Comparison of ENCODE assay signal across 8 cellular contexts in the genomic region with DNA sequence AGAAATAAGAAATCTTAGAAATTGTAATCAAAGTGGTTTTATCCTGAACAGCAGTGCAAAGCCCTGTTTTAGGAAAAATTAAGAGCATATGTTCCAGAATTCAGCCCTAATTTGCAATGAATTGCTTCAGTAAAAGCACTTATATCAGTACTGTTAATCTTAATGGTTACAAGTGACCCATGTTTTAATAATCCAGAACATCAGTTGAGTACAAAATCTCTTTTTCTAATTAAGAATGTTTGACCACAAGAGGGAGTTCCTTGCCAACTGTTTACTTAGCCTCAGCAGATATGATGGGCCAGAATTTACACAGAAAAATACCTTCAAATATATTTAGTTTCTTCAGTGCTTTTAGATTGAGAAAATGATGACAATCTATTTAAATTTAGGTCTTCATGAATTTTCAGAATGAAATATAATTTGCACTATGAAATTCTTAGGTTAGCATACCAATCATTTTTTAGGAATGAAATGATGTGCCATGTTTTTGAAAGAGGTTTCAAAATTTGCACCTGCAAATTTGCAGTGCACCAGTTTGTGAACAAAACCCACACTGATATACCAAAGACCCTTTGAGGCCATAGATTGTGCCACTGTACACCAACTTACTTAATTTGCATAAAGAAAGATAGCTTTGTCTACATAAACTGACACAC.
A peak's percentile ranks its signal among the peaks of the same experiment; 100 is the strongest.
DNase-seq lines count a peak whose midpoint lies in the region; ATAC-seq and TF ChIP-seq lines count a peak whose summit lies in the region.

No MANE protein-coding gene starts in this region.

- no peak overlapping the region for H3K27ac Mint-ChIP-seq in GM23338

- H3K9me3 ChIP-seq in BE2C, result no peaks in the 10 kb centered on the region
- no peaks in the 10 kb centered on the region for H3K9me3 ChIP-seq in OCI-LY7 (ENCODE audit: low read length)
- no peaks in the 10 kb centered on the region for H3K9me3 ChIP-seq in thyroid gland

- H3K36me3 Mint-ChIP-seq in GM23338 (ENCODE audit: low read depth), result no peaks in the 10 kb centered on the region

- H3K9me3 Mint-ChIP-seq in GM23338, result no peaks in the 10 kb centered on the region

- no peaks in the 10 kb centered on the region for H3F3A ChIP-seq in GM23338 (replicated peaks; ENCODE audit: low read depth)

- H3K9me2 ChIP-seq in GM23338 (ENCODE audit: insufficient read depth) (no peaks in the 10 kb centered on the region), OCI-LY7 (ENCODE audit: insufficient read depth, low read length) (no peaks in the 10 kb centered on the region)

- H3K4me1 Mint-ChIP-seq in GM23338, result no peaks in the 10 kb centered on the region; the same call in 2 of the 3 replicates

- H3K4me2 ChIP-seq in GM23338 (no peak overlapping the region), OCI-LY7 (ENCODE audit: low read length) (no peak overlapping the region)

- TF ChIP-seq POLR2A in thyroid gland (IDR thresholded peaks at IDR 0.05), result no peak

- BruUV-seq in OCI-LY7 (replicated peaks; lab: Mats Ljungman, UMichigan), result no TSS peak

- no peak overlapping the region for H2AFZ ChIP-seq in GM23338
- H2AFZ ChIP-seq in OCI-LY7 (ENCODE audit: low read length), result no peak overlapping the region

- DNase-seq in BE2C (no peak), GM23338 (ENCODE audit: low spot score) (peak; percentile 52), OCI-LY7 (ENCODE audit: low spot score) (peak; percentile 20), fibroblast of the conjunctiva (ENCODE audit: low read depth) (peak; percentile 43), thyroid gland (no peak), occipital lobe (lab: John Stamatoyannopoulos, UW) (no peak)

- intact Hi-C loops in OCI-LY7 (cut with micrococcal nuclease; ENCODE audit: unreplicated experiment) (no loop called here), thyroid gland (cut with DNase I) (no loop called here)

- H3K4me3 ChIP-seq in BE2C (ENCODE audit: low read depth, low read length), result 0 out of 2 replicates have a peak overlapping the region, but pooled peaks have one; percentile 3
- no peak overlapping the region for H3K4me3 ChIP-seq in GM23338
- no peak overlapping the region for H3K4me3 ChIP-seq in OCI-LY7 (ENCODE audit: low read depth, low read length, poor library complexity, severe bottlenecking)
- no peak overlapping the region for H3K4me3 ChIP-seq in thyroid gland (replicated peaks in 1 of 3)

- H4K20me1 ChIP-seq in GM23338 (replicated peaks; ENCODE audit: insufficient read depth) (no peaks in the 10 kb centered on the region), OCI-LY7 (ENCODE audit: insufficient read depth, low read length) (no peaks in the 10 kb centered on the region)

- H3K36me3 ChIP-seq in BE2C (no peaks in the 10 kb centered on the region), GM23338 (ENCODE audit: insufficient read depth) (no peaks in the 10 kb centered on the region), OCI-LY7 (ENCODE audit: insufficient read depth, low read length) (no peaks in the 10 kb centered on the region), thyroid gland (no peaks in the 10 kb centered on the region)

- H3K27me3 Mint-ChIP-seq in GM23338 (ENCODE audit: insufficient read depth, low read depth, poor library complexity), result no peaks in the 10 kb centered on the region

- POLR2A ChIA-PET in OCI-LY7 (lab: Charles Lee), result no interaction called here

- ATAC-seq in GM23338 (no peak; the same call in 2 of the 3 replicates), GM21723 (IDR thresholded peaks at IDR 0.05; ENCODE audit: unreplicated experiment) (no peak), HG02571 (IDR thresholded peaks at IDR 0.05; ENCODE audit: unreplicated experiment) (no peak)

- CTCF ChIA-PET in OCI-LY7 (lab: Charles Lee; ENCODE audit: unreplicated experiment), result no interaction called here

- H3K79me2 ChIP-seq in GM23338 (replicated peaks; ENCODE audit: insufficient read depth) (no peaks in the 10 kb centered on the region), OCI-LY7 (ENCODE audit: insufficient read depth, low read depth, low read length) (no peaks in the 10 kb centered on the region)

- H3K27me3 ChIP-seq in BE2C (no peaks in the 10 kb centered on the region), GM23338 (ENCODE audit: insufficient read depth) (no peaks in the 10 kb centered on the region), thyroid gland (no peaks in the 10 kb centered on the region)

- TF ChIP-seq CTCF in BE2C (IDR thresholded peaks at IDR 0.05; ENCODE audit: low read depth, low read length), result peak; percentile 64
- peak; percentile 62 to 65 for TF ChIP-seq CTCF in GM23338 (conservative IDR thresholded peaks at IDR 0.05; ENCODE audit: low read depth in 2 of 2)
- peak; percentile 75 for TF ChIP-seq CTCF in OCI-LY7 (conservative IDR thresholded peaks at IDR 0.05; ENCODE audit: low read length)
- peak in 4 of 6 experiments; percentile 25 to 52 (median 46) for TF ChIP-seq CTCF in thyroid gland (IDR thresholded peaks at IDR 0.05)

- no peak overlapping the region for H3K27ac ChIP-seq in GM23338 (ENCODE audit: low read depth)
- no peak overlapping the region for H3K27ac ChIP-seq in OCI-LY7 (ENCODE audit: low read depth, low read length, poor library complexity, severe bottlenecking)
- no peak overlapping the region for H3K27ac ChIP-seq in thyroid gland

- H3K4me1 ChIP-seq in BE2C, result peaks cover 9% of the 10 kb centered on the region; the same call in 1 of the 2 replicates
- H3K4me1 ChIP-seq in GM23338 (ENCODE audit: insufficient read depth), result no peaks in the 10 kb centered on the region
- H3K4me1 ChIP-seq in OCI-LY7 (ENCODE audit: insufficient read depth, low read length, poor library complexity, severe bottlenecking), result no peaks in the 10 kb centered on the region
- H3K4me1 ChIP-seq in thyroid gland, result no peaks in the 10 kb centered on the region

- H3K4me3 Mint-ChIP-seq in GM23338, result no peak overlapping the region

TF ChIP-seq in GM23338, 12 proteins besides CTCF, POLR2A, EP300 and RAD21 (continues in another document):
- TF ChIP-seq ETS1 (IDR thresholded peaks at IDR 0.05), result no peak
- TF ChIP-seq STAT1 (IDR thresholded peaks at IDR 0.05; ENCODE audit: unreplicated experiment), result no peak
- TF ChIP-seq ZNF331 (CRISPR knock-in tag; IDR thresholded peaks at IDR 0.05; ENCODE audit: low read depth), result no peak
- no peak for TF ChIP-seq NANOG (IDR thresholded peaks at IDR 0.05; ENCODE audit: borderline replicate concordance)
- no peak for TF ChIP-seq REST (IDR thresholded peaks at IDR 0.05; ENCODE audit: unreplicated experiment)
- no peak for TF ChIP-seq JUNB (IDR thresholded peaks at IDR 0.05; ENCODE audit: unreplicated experiment)
- TF ChIP-seq EZH2phosphoT487 (IDR thresholded peaks at IDR 0.05; ENCODE audit: unreplicated experiment), result no peak
- no peak for TF ChIP-seq POLR2AphosphoS5 (IDR thresholded peaks at IDR 0.05; ENCODE audit: low read depth)
- TF ChIP-seq CREB1 (CRISPR knock-in tag; IDR thresholded peaks at IDR 0.05; ENCODE audit: low read depth), result no peak

Comparison
In these comparisons a context has a peak if more than half of its experiments do, and no peak if none do; other contexts are left out.
1. DNase-seq: peak in GM23338 (single experiment), OCI-LY7 (single experiment) and fibroblast of the conjunctiva (single experiment); none in BE2C (single experiment), thyroid gland (0 of 2) and occipital lobe (single experiment).
2. Peak in every context shown above with its lines, with median percentiles within 50 percentile points of each other: CTCF ChIP-seq.